In genomic region chr3:120705851-120706582, GRCh38 we compare ENCODE assay signal across 15 cellular contexts. TPM values are rescaled to one million over a fixed set of nuclear protein-coding genes. Genes with fewer than 3 reads are reported as not detected.
DNase-seq lines count a peak whose midpoint lies in the region; TF ChIP-seq lines count a peak whose summit lies in the region.
"Had no signal": no experiment of that assay in that cellular context is flagged by ENCODE, and none has a peak within 500 bp of the region (broad histone marks: within the 10 kb centered on the region; RNA-seq: fewer than 3 reads in every experiment).

No MANE protein-coding gene starts in this region.

- H3K4me3 ChIP-seq in adipocyte (ENCODE audit: low read length), result peak overlapping the region; percentile 51
- H3K4me3 ChIP-seq in fibroblast of villous mesenchyme (ENCODE audit: low read depth, low read length), result no peak overlapping the region
- H3K4me3 ChIP-seq in testis, result no peak overlapping the region
- H3K4me3 ChIP-seq in left ventricle myocardium inferior, result no peak overlapping the region

- intact Hi-C loops in testis (cut with DNase I; ENCODE audit: low total_unique reads) (no loop called here), left ventricle myocardium inferior (cut with micrococcal nuclease) (no loop called here)

- no peaks in the 10 kb centered on the region for H3K27me3 ChIP-seq in adipocyte (replicated peaks; ENCODE audit: control insufficient read depth, insufficient read depth, low read length)
- no peaks in the 10 kb centered on the region for H3K27me3 ChIP-seq in testis
- H3K27me3 ChIP-seq in left ventricle myocardium inferior (ENCODE audit: low read depth), result no peaks in the 10 kb centered on the region

- TF ChIP-seq CTCF in fibroblast of villous mesenchyme (IDR thresholded peaks at IDR 0.05; ENCODE audit: insufficient read depth, low read depth, low read length), result no peak
- no peak for TF ChIP-seq CTCF in testis (IDR thresholded peaks at IDR 0.05)
- TF ChIP-seq CTCF in left ventricle myocardium inferior (IDR thresholded peaks at IDR 0.05; ENCODE audit: borderline replicate concordance), result no peak

- H3K9me3 ChIP-seq in adipocyte (ENCODE audit: control insufficient read depth, low read length) (peaks cover 8% of the 10 kb centered on the region), testis (no peaks in the 10 kb centered on the region), left ventricle myocardium inferior (replicated peaks) (peaks cover 14% of the 10 kb centered on the region)

- H3K36me3 ChIP-seq in adipocyte (ENCODE audit: control insufficient read depth, insufficient read depth, low read length, severe bottlenecking), result peaks cover 18% of the 10 kb centered on the region
- H3K36me3 ChIP-seq in testis (ENCODE audit: low read depth, missing control alignments), result no peaks in the 10 kb centered on the region
- H3K36me3 ChIP-seq in left ventricle myocardium inferior, result peaks cover 54% of the 10 kb centered on the region

- WGBS in testis, 2 donors, result 69 to 78% methylated on average over 5 of the region's 5 CpGs

- DNase-seq in HCEC 1CT (peak; percentile 6), adipocyte (ENCODE audit: low read depth) (no peak), fibroblast of villous mesenchyme (ENCODE audit: low read depth) (peak; percentile 73), testis (peak; percentile 23), DMS153 (lab: John Stamatoyannopoulos, UW) (no peak), left ventricle myocardium inferior (no peak)
- no peak for DNase-seq in stimulated activated CD4-positive, alpha-beta T cell treated with anti-CD3 and anti-CD28 coated beads, Interleukin-2, amount 100 ng/mL, for 48 hours
- DNase-seq: AML-193, COR-L47, Karpas-422, NCI-H187 treated with DMSO at 0.1 percent for 48 hours, NCI-H2171, NCI-H446, NCI-H69, SHP77 treated with DMSO at 0.1 percent for 48 hours had no signal

- H3K9ac ChIP-seq in adipocyte (ENCODE audit: low read length), result peak overlapping the region; percentile 31

- no peak for TF ChIP-seq POLR2A in testis (IDR thresholded peaks at IDR 0.05)

- H3K27ac ChIP-seq in testis (no peak overlapping the region), left ventricle myocardium inferior (replicated peaks) (no peak overlapping the region)

- peaks cover 17% of the 10 kb centered on the region for H3K4me1 ChIP-seq in adipocyte (ENCODE audit: control insufficient read depth, insufficient read depth, low read length)
- H3K4me1 ChIP-seq in testis, result no peaks in the 10 kb centered on the region
- H3K4me1 ChIP-seq in left ventricle myocardium inferior, result no peaks in the 10 kb centered on the region

RNA-seq across cellular contexts. Expression of gene HGD, which starts 24.0 kb away (rescaled TPM):
- 0.32 and 0.43 TPM in 2 replicates for total RNA-seq in fibroblast of villous mesenchyme
- 1 to 10 TPM; 1.2 to 1.4 TPM for total RNA-seq in testis
- polyA plus RNA-seq in testis (ENCODE audit: insufficient read depth, low read depth, low replicate concordance), result 1.6 TPM
- 0.49 TPM for total RNA-seq in left ventricle myocardium inferior

RNA-seq across cellular contexts. Expression of gene RABL3, which starts 36.3 kb away (rescaled TPM):
- total RNA-seq in fibroblast of villous mesenchyme, result 16.1 and 18.1 TPM in 2 replicates
- total RNA-seq in testis, result 10 to 100 TPM; 11.1 to 11.3 TPM
- 19.6 TPM for polyA plus RNA-seq in testis (ENCODE audit: insufficient read depth, low read depth, low replicate concordance)
- total RNA-seq in left ventricle myocardium inferior, result 19.7 TPM

RNA-seq across cellular contexts. Expression of gene GTF2E1, which starts 36.5 kb away (rescaled TPM):
- total RNA-seq in fibroblast of villous mesenchyme, result 16.1 and 32.4 TPM in 2 replicates
- 10 to 100 TPM; 23.6 to 32.2 TPM for total RNA-seq in testis
- 26.0 TPM for polyA plus RNA-seq in testis (ENCODE audit: insufficient read depth, low read depth, low replicate concordance)
- total RNA-seq in left ventricle myocardium inferior, result 12.9 TPM

Comparison
In these comparisons a context has a peak if more than half of its experiments do, and no peak if none do; other contexts are left out.
1. DNase-seq: peak in HCEC 1CT (single experiment), fibroblast of villous mesenchyme (single experiment) and testis (single experiment); none in adipocyte (single experiment), DMS153 (single experiment), stimulated activated CD4-positive, alpha-beta T cell treated with anti-CD3 and anti-CD28 coated beads, Interleukin-2, amount 100 ng/mL, for 48 hours (0 of 2) and left ventricle myocardium inferior (single experiment).